ENCODE assay signal across 8 cellular contexts in genomic region chr16:84649511-84649861, GRCh38. TPM values are rescaled to one million over a fixed set of nuclear protein-coding genes. Genes with fewer than 3 reads are reported as not detected.
DNase-seq lines count a peak whose midpoint lies in the region; ATAC-seq and TF ChIP-seq lines count a peak whose summit lies in the region.

No MANE protein-coding gene starts in this region.

- no peaks in the 10 kb centered on the region for H3K27me3 ChIP-seq in transverse colon

- TF ChIP-seq CTCF in cardiac fibroblast (IDR thresholded peaks at IDR 0.05; ENCODE audit: low read depth, low read length) (no peak), transverse colon (IDR thresholded peaks at IDR 0.05) (no peak)

- intact Hi-C loops in transverse colon (cut with DNase I; ENCODE audit: low total_unique reads) = no loop called here

- no peak overlapping the region for H3K27ac ChIP-seq in mesodermal cell (ENCODE audit: low read depth, low read length, severe bottlenecking)
- peak overlapping the region; percentile 77 to 88 (median 85) for H3K27ac ChIP-seq in transverse colon

- no peak for TF ChIP-seq POLR2A in transverse colon (IDR thresholded peaks at IDR 0.05)

- no peaks in the 10 kb centered on the region for H3K9me3 Mint-ChIP-seq in activated T-cell treated with anti-CD3 and anti-CD28 coated beads, Interleukin-2, amount 50 U/mL, for 4 hours

- TF ChIP-seq EP300 in transverse colon (IDR thresholded peaks at IDR 0.05; ENCODE audit: low read depth) = no peak

- 25 to 38% methylated on average over 3 to 10 of the region's 11 CpGs for WGBS in mesodermal cell (ENCODE audit: insufficient coverage in 2 of 2), 2 experiments
- WGBS in transverse colon (ENCODE audit: low coverage in 1 of 2), 2 donors = 55 to 100% methylated on average over 1 to 11 of the region's 11 CpGs

- DNase-seq in activated T-cell treated with anti-CD3 and anti-CD28 coated beads, Interleukin-2, amount 50 U/mL, for 4 hours = no peak
- no peak for DNase-seq in activated T-cell treated with anti-CD3 and anti-CD28 coated beads for 4 hours
- no peak for DNase-seq in cardiac fibroblast (ENCODE audit: low read depth in 2 of 2)
- no peak for DNase-seq in transverse colon
- no peak for DNase-seq in SK-N-DZ (ENCODE audit: low spot score)
- no peak for DNase-seq in NCI-H2196 (lab: John Stamatoyannopoulos, UW; ENCODE audit: unreplicated experiment)
- no peak for DNase-seq in T-helper 9 cell

- H3K4me1 ChIP-seq in mesodermal cell (ENCODE audit: control insufficient read depth, insufficient read depth, low read length, poor library complexity, severe bottlenecking) (peaks cover 7% of the 10 kb centered on the region), transverse colon (peaks cover 4 to 21% (median 14%) of the 10 kb centered on the region in 4 donors)

- ATAC-seq in activated T-cell treated with anti-CD3 and anti-CD28 coated beads, Interleukin-2, amount 50 U/mL, for 4 hours = no peak

- no peaks in the 10 kb centered on the region for H3K9me3 ChIP-seq in mesodermal cell (ENCODE audit: control insufficient read depth, low read length)
- H3K9me3 ChIP-seq in transverse colon = no peaks in the 10 kb centered on the region

- H3K4me1 Mint-ChIP-seq in activated T-cell treated with anti-CD3 and anti-CD28 coated beads, Interleukin-2, amount 50 U/mL, for 4 hours (ENCODE audit: low read depth) = peaks cover 60% of the 10 kb centered on the region

- H3K4me3 ChIP-seq in cardiac fibroblast (replicated peaks in 1 of 2; ENCODE audit: low read depth in 2 of 2, low read length in 2 of 2) = peak overlapping the region; percentile 64 to 71
- peak overlapping the region; percentile 58 for H3K4me3 ChIP-seq in mesodermal cell (ENCODE audit: extremely low read depth, insufficient read depth, low read length, poor library complexity, severe bottlenecking)
- H3K4me3 ChIP-seq in transverse colon = peak overlapping the region in 3 of 4 donors; percentile 62 to 83 (median 79)

- H3K4me3 Mint-ChIP-seq in activated T-cell treated with anti-CD3 and anti-CD28 coated beads, Interleukin-2, amount 50 U/mL, for 4 hours = peak overlapping the region; percentile 84

- in situ Hi-C loops in transverse colon (cut with MboI; ENCODE audit: low pct_ligation_motif_present in 1 of 4, low pct_unique_long_range_greater_than_20kb in 1 of 4, low sequenced_read_pairs in 3 of 4) = no loop called here

- no peaks in the 10 kb centered on the region for H3K27me3 Mint-ChIP-seq in activated T-cell treated with anti-CD3 and anti-CD28 coated beads, Interleukin-2, amount 50 U/mL, for 4 hours (ENCODE audit: low read depth)

- H3K36me3 Mint-ChIP-seq in activated T-cell treated with anti-CD3 and anti-CD28 coated beads, Interleukin-2, amount 50 U/mL, for 4 hours (ENCODE audit: insufficient read depth) = peaks cover 12% of the 10 kb centered on the region

- peaks cover 21% of the 10 kb centered on the region for H3K36me3 ChIP-seq in mesodermal cell (ENCODE audit: control insufficient read depth, insufficient read depth, low read length)
- peaks cover 0 to 12% (median 0%) of the 10 kb centered on the region in 4 donors for H3K36me3 ChIP-seq in transverse colon

RNA-seq across cellular contexts. Expression of gene KLHL36, which starts 1.2 kb away (rescaled TPM):
- total RNA-seq in activated T-cell treated with anti-CD3 and anti-CD28 coated beads, Interleukin-2, amount 50 U/mL, for 4 hours = 10 to 100 TPM; 28.9 to 32.1 (median 31.0) TPM
- polyA plus RNA-seq in mesodermal cell (2013, experiment 1 of 2) = 20.6 TPM
- 17.8 TPM for polyA plus RNA-seq in mesodermal cell (2013, experiment 2 of 2)
- total RNA-seq in transverse colon = 10 to 100 TPM; 38.0 to 75.5 (median 66.7) TPM
- 2.6 and 4.0 TPM in 2 replicates for polyA plus RNA-seq in SK-N-DZ (2014; cell fraction: cytosol; rRNA removed)
- 4.2 and 7.4 TPM in 2 replicates for polyA plus RNA-seq in SK-N-DZ (2014; cell fraction: nucleus; rRNA removed)

RNA-seq across cellular contexts. Expression of gene COTL1, which starts 31.6 kb away (rescaled TPM):
- total RNA-seq in activated T-cell treated with anti-CD3 and anti-CD28 coated beads, Interleukin-2, amount 50 U/mL, for 4 hours = 100 to 1,000 TPM; 209 to 331 (median 274) TPM
- 247 TPM for polyA plus RNA-seq in mesodermal cell (2013, experiment 1 of 2)
- polyA plus RNA-seq in mesodermal cell (2013, experiment 2 of 2) = 194 TPM
- 10 to 100 TPM; 31.1 to 78.9 (median 47.9) TPM for total RNA-seq in transverse colon
- 5.3 and 6.3 TPM in 2 replicates for polyA plus RNA-seq in SK-N-DZ (2014; cell fraction: cytosol; rRNA removed)
- polyA plus RNA-seq in SK-N-DZ (2014; cell fraction: nucleus; rRNA removed) = 1.8 and 2.8 TPM in 2 replicates

RNA-seq across cellular contexts. Expression of gene USP10, which starts 50.3 kb away (rescaled TPM):
- 100 to 1,000 TPM; 118 to 142 (median 135) TPM for total RNA-seq in activated T-cell treated with anti-CD3 and anti-CD28 coated beads, Interleukin-2, amount 50 U/mL, for 4 hours
- polyA plus RNA-seq in mesodermal cell (2013, experiment 1 of 2) = 68.9 TPM
- polyA plus RNA-seq in mesodermal cell (2013, experiment 2 of 2) = 72.2 TPM
- 10 to 100 TPM; 23.6 to 56.8 (median 45.4) TPM for total RNA-seq in transverse colon
- 57.4 and 58.4 TPM in 2 replicates for polyA plus RNA-seq in SK-N-DZ (2014; cell fraction: cytosol; rRNA removed)
- polyA plus RNA-seq in SK-N-DZ (2014; cell fraction: nucleus; rRNA removed) = 56.1 and 63.8 TPM in 2 replicates
